ENCODE assay signal across 23 cellular contexts in the genomic region with DNA sequence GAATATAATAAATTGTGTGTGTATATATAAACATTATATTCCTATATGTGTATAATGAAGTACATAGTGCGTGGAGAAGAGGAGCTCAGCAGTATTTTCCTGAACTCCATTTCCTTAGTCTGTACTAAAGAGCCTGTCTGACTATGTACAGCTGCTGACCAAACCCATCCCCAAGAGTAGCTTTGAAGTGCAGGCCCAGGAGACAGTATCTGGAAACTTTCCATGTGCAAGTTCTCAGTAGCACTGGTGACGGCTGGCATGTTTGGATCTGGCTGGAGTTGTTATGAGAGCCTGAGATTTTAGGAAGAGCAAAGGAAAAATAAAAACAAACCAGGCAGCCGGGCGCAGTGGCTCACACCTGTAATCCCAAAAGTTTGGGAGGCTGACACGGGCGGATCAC.
"Had no signal": no experiment of that assay in that cellular context is flagged by ENCODE, and none has a peak within 500 bp of the region (broad histone marks: within the 10 kb centered on the region; RNA-seq: fewer than 3 reads in every experiment).

No MANE protein-coding gene starts in this region.

- H3K4me3 ChIP-seq: coronary artery, esophagus squamous epithelium, gastrocnemius medialis, ovary, prostate gland, tibial nerve, uterus had no signal

- H3K27me3 Mint-ChIP-seq: activated B cell treated with CpG ODN at 0.5 μM for 24 hours; activated CD4-positive, alpha-beta memory T cell treated with anti-CD3 and anti-CD28 coated beads, Interleukin-2, amount 10 ng/mL, durations not matched to agents 7 days and 5 days; activated CD4-positive, alpha-beta T cell treated with anti-CD3 and anti-CD28 coated beads for 36 hours; activated CD8-positive, alpha-beta memory T cell treated with anti-CD3 and anti-CD28 coated beads, Interleukin-2, amount 10 ng/mL, durations not matched to agents 7 days and 5 days; activated naive CD8-positive, alpha-beta T cell treated with anti-CD3 and anti-CD28 coated beads, Interleukin-2, amount 10 ng/mL, durations not matched to agents 7 days and 5 days; activated T-helper 17 cell treated with anti-CD3 and anti-CD28 coated beads, Interleukin-2, amount 50 U/mL, for 72 hours; memory B cell; stimulated activated naive CD8-positive, alpha-beta T cell treated with anti-CD3 and anti-CD28 coated beads, Interleukin-15, amount 100 ng/mL, for 72 hours had no signal

- H3K4me1 ChIP-seq: esophagus squamous epithelium, gastrocnemius medialis, prostate gland, tibial nerve, uterus had no signal

- ATAC-seq: activated CD4-positive, alpha-beta T cell treated with anti-CD3 and anti-CD28 coated beads for 36 hours; activated CD8-positive, alpha-beta memory T cell treated with anti-CD3 and anti-CD28 coated beads, Interleukin-2, amount 10 ng/mL, durations not matched to agents 7 days and 5 days; activated T-helper 17 cell treated with anti-CD3 and anti-CD28 coated beads, Interleukin-2, amount 50 U/mL, for 72 hours; gastrocnemius medialis; natural killer cell treated with Interleukin-12 subunit alpha and Interleukin-12 subunit beta and Interleukin-15 and Interleukin-18, amount 100 ng/mL, for 72 hours; stimulated activated naive CD8-positive, alpha-beta T cell treated with anti-CD3 and anti-CD28 coated beads, Interleukin-15, amount 100 ng/mL, for 72 hours had no signal

- H3K36me3 Mint-ChIP-seq: activated CD8-positive, alpha-beta memory T cell treated with anti-CD3 and anti-CD28 coated beads, Interleukin-2, amount 10 ng/mL, durations not matched to agents 7 days and 5 days; activated naive CD8-positive, alpha-beta T cell treated with anti-CD3 and anti-CD28 coated beads, Interleukin-2, amount 10 ng/mL, durations not matched to agents 7 days and 5 days; memory B cell; natural killer cell treated with Interleukin-12 subunit alpha and Interleukin-12 subunit beta and Interleukin-15 and Interleukin-18, amount 100 ng/mL, for 72 hours had no signal

- H3K27ac Mint-ChIP-seq: activated B cell treated with CpG ODN at 0.5 μM for 24 hours; activated CD4-positive, alpha-beta memory T cell treated with anti-CD3 and anti-CD28 coated beads, Interleukin-2, amount 10 ng/mL, durations not matched to agents 7 days and 5 days; activated CD4-positive, alpha-beta T cell treated with anti-CD3 and anti-CD28 coated beads for 36 hours; activated CD8-positive, alpha-beta memory T cell treated with anti-CD3 and anti-CD28 coated beads, Interleukin-2, amount 10 ng/mL, durations not matched to agents 7 days and 5 days; activated naive CD8-positive, alpha-beta T cell treated with anti-CD3 and anti-CD28 coated beads, Interleukin-2, amount 10 ng/mL, durations not matched to agents 7 days and 5 days; activated T-helper 17 cell treated with anti-CD3 and anti-CD28 coated beads, Interleukin-2, amount 50 U/mL, for 72 hours; memory B cell; natural killer cell treated with Interleukin-12 subunit alpha and Interleukin-12 subunit beta and Interleukin-15 and Interleukin-18, amount 100 ng/mL, for 72 hours had no signal

- H3K36me3 ChIP-seq: esophagus squamous epithelium, gastrocnemius medialis, neutrophil, ovary, prostate gland, tibial nerve, uterus had no signal

- DNase-seq: activated B cell treated with CpG ODN at 0.5 μM for 24 hours; activated CD4-positive, alpha-beta memory T cell treated with anti-CD3 and anti-CD28 coated beads, Interleukin-2, amount 10 ng/mL, durations not matched to agents 7 days and 5 days; activated CD4-positive, alpha-beta T cell treated with anti-CD3 and anti-CD28 coated beads for 36 hours; activated CD8-positive, alpha-beta memory T cell treated with anti-CD3 and anti-CD28 coated beads, Interleukin-2, amount 10 ng/mL, durations not matched to agents 7 days and 5 days; activated naive CD8-positive, alpha-beta T cell treated with anti-CD3 and anti-CD28 coated beads, Interleukin-2, amount 10 ng/mL, durations not matched to agents 7 days and 5 days; activated T-cell treated with anti-CD3 and anti-CD28 coated beads for 4 hours; amniotic stem cell; cerebellar nuclear complex; esophagus squamous epithelium; gastrocnemius medialis; head of caudate nucleus; ovary; stimulated activated CD4-positive, alpha-beta T cell treated with anti-CD3 and anti-CD28 coated beads, Interleukin-12 subunit alpha, Interleukin-12 subunit beta, amount 100 ng/mL, for 4 hours; stimulated activated naive CD8-positive, alpha-beta T cell treated with anti-CD3 and anti-CD28 coated beads, Interleukin-15, amount 100 ng/mL, for 72 hours; T1000; uterus had no signal

- H3K4me1 Mint-ChIP-seq: activated CD4-positive, alpha-beta memory T cell treated with anti-CD3 and anti-CD28 coated beads, Interleukin-2, amount 10 ng/mL, durations not matched to agents 7 days and 5 days; activated CD4-positive, alpha-beta T cell treated with anti-CD3 and anti-CD28 coated beads for 36 hours; activated CD8-positive, alpha-beta memory T cell treated with anti-CD3 and anti-CD28 coated beads, Interleukin-2, amount 10 ng/mL, durations not matched to agents 7 days and 5 days; activated naive CD8-positive, alpha-beta T cell treated with anti-CD3 and anti-CD28 coated beads, Interleukin-2, amount 10 ng/mL, durations not matched to agents 7 days and 5 days; activated T-helper 17 cell treated with anti-CD3 and anti-CD28 coated beads, Interleukin-2, amount 50 U/mL, for 72 hours; stimulated activated naive CD8-positive, alpha-beta T cell treated with anti-CD3 and anti-CD28 coated beads, Interleukin-15, amount 100 ng/mL, for 72 hours had no signal

- H3K27ac ChIP-seq: coronary artery, esophagus squamous epithelium, gastrocnemius medialis, neutrophil, ovary, prostate gland, tibial nerve, uterus had no signal

- H3K27me3 ChIP-seq: esophagus squamous epithelium, gastrocnemius medialis, neutrophil, ovary, tibial nerve, uterus had no signal

- H3K4me3 Mint-ChIP-seq: activated B cell treated with CpG ODN at 0.5 μM for 24 hours; activated CD4-positive, alpha-beta memory T cell treated with anti-CD3 and anti-CD28 coated beads, Interleukin-2, amount 10 ng/mL, durations not matched to agents 7 days and 5 days; activated CD4-positive, alpha-beta T cell treated with anti-CD3 and anti-CD28 coated beads for 36 hours; activated CD8-positive, alpha-beta memory T cell treated with anti-CD3 and anti-CD28 coated beads, Interleukin-2, amount 10 ng/mL, durations not matched to agents 7 days and 5 days; activated naive CD8-positive, alpha-beta T cell treated with anti-CD3 and anti-CD28 coated beads, Interleukin-2, amount 10 ng/mL, durations not matched to agents 7 days and 5 days; activated T-helper 17 cell treated with anti-CD3 and anti-CD28 coated beads, Interleukin-2, amount 50 U/mL, for 72 hours; memory B cell; natural killer cell treated with Interleukin-12 subunit alpha and Interleukin-12 subunit beta and Interleukin-15 and Interleukin-18, amount 100 ng/mL, for 72 hours; stimulated activated naive CD8-positive, alpha-beta T cell treated with anti-CD3 and anti-CD28 coated beads, Interleukin-15, amount 100 ng/mL, for 72 hours had no signal

- H3K9me3 Mint-ChIP-seq: activated B cell treated with CpG ODN at 0.5 μM for 24 hours; activated CD4-positive, alpha-beta memory T cell treated with anti-CD3 and anti-CD28 coated beads, Interleukin-2, amount 10 ng/mL, durations not matched to agents 7 days and 5 days; activated naive CD8-positive, alpha-beta T cell treated with anti-CD3 and anti-CD28 coated beads, Interleukin-2, amount 10 ng/mL, durations not matched to agents 7 days and 5 days; activated T-helper 17 cell treated with anti-CD3 and anti-CD28 coated beads, Interleukin-2, amount 50 U/mL, for 72 hours; natural killer cell treated with Interleukin-12 subunit alpha and Interleukin-12 subunit beta and Interleukin-15 and Interleukin-18, amount 100 ng/mL, for 72 hours; stimulated activated naive CD8-positive, alpha-beta T cell treated with anti-CD3 and anti-CD28 coated beads, Interleukin-15, amount 100 ng/mL, for 72 hours had no signal

- H3K9me3 ChIP-seq: esophagus squamous epithelium, gastrocnemius medialis, neutrophil, ovary, prostate gland, tibial nerve, uterus had no signal
